ENCODE assay signal across 8 cellular contexts in genomic region chr6:42563697-42564495, GRCh38. TPM values are rescaled to one million over a fixed set of nuclear protein-coding genes. Genes with fewer than 3 reads are reported as not detected.
DNase-seq lines count a peak whose midpoint lies in the region; ATAC-seq and TF ChIP-seq lines count a peak whose summit lies in the region.

Gene UBR2, plus strand, starts transcription at chr6:42564029. Its CDS starts 291 bp downstream, at chr6:42564320.

- H3K9me3 ChIP-seq in RWPE2 (ENCODE audit: severe bottlenecking), result no peaks in the 10 kb centered on the region

- POLR2A ChIA-PET in naive thymus-derived CD8-positive, alpha-beta T cell (lab: Charles Lee), result interaction anchor here (0.5 to 2.0 kb wide), 25 partner anchors 9 to 776 kb away, joined by 3 to 14 read pairs (median 5); partner anchors contain the start of genes CNPY3, KLC4, MRPL2 and PEX6

- peak within 1 kb of the TSS; percentile 93 for H3K4me3 Mint-ChIP-seq in activated T-helper 2 cell treated with anti-CD3 and anti-CD28 coated beads, Interferon-gamma antibody, Interleukin-2, Interleukin-4, amounts not matched to agents 10 μg/mL and 5 μg/mL and 100 μg/mL, durations not matched to agents 14 hours and 24 hours and 36 hours (ENCODE audit: low read depth)
- peak within 1 kb of the TSS; percentile 94 to 100 (median 96) for H3K4me3 Mint-ChIP-seq in naive thymus-derived CD8-positive, alpha-beta T cell

- peaks cover 14% of the 10 kb centered on the region; the same call in 1 of the 2 replicates for H3K36me3 ChIP-seq in RWPE2 (ENCODE audit: low read depth)

- peak within 1 kb of the TSS; percentile 92 for H3K4me3 ChIP-seq in RWPE2 (ENCODE audit: severe bottlenecking)
- peak within 1 kb of the TSS; percentile 97 for H3K4me3 ChIP-seq in fibroblast of mammary gland (ENCODE audit: control insufficient read depth, low read depth, low read length)

- peaks cover 27% of the 10 kb centered on the region for H3K36me3 Mint-ChIP-seq in activated T-helper 2 cell treated with anti-CD3 and anti-CD28 coated beads, Interferon-gamma antibody, Interleukin-2, Interleukin-4, amounts not matched to agents 10 μg/mL and 5 μg/mL and 100 μg/mL, durations not matched to agents 14 hours and 24 hours and 36 hours (ENCODE audit: low read depth)
- H3K36me3 Mint-ChIP-seq in naive thymus-derived CD8-positive, alpha-beta T cell, result peaks cover 0 to 18% (median 3%) of the 10 kb centered on the region in 3 donors

- H3K27ac ChIP-seq in RWPE2 (ENCODE audit: poor library complexity, severe bottlenecking), result peak within 1 kb of the TSS; percentile 52

- H3K4me1 ChIP-seq in RWPE2 (ENCODE audit: insufficient read depth, poor library complexity, severe bottlenecking), result peaks cover 14% of the 10 kb centered on the region

- DNase-seq in ELR (ENCODE audit: low read depth) (peak; percentile 100), H4 (ENCODE audit: low spot score) (peak; percentile 99), LoVo (ENCODE audit: low spot score) (peak; percentile 97), RWPE2 (ENCODE audit: low spot score) (peak; percentile 97), fibroblast of mammary gland (ENCODE audit: low read depth) (peak; percentile 98)
- peak; percentile 91 for DNase-seq in activated T-helper 2 cell treated with anti-CD3 and anti-CD28 coated beads, Interferon-gamma antibody, Interleukin-2, Interleukin-4, amounts not matched to agents 10 μg/mL and 5 μg/mL and 100 μg/mL, durations not matched to agents 14 hours and 24 hours and 36 hours (ENCODE audit: low spot score)
- DNase-seq in naive thymus-derived CD8-positive, alpha-beta T cell, result peak; percentile 74 to 98 (median 92)
- peak; percentile 79 to 94 (median 92) for DNase-seq in stimulated activated naive CD4-positive, alpha-beta T cell (lab: John Stamatoyannopoulos, UW)

- peak within 1 kb of the TSS; percentile 87 for H3K27ac Mint-ChIP-seq in activated T-helper 2 cell treated with anti-CD3 and anti-CD28 coated beads, Interferon-gamma antibody, Interleukin-2, Interleukin-4, amounts not matched to agents 10 μg/mL and 5 μg/mL and 100 μg/mL, durations not matched to agents 14 hours and 24 hours and 36 hours
- H3K27ac Mint-ChIP-seq in naive thymus-derived CD8-positive, alpha-beta T cell, result peak within 1 kb of the TSS; percentile 89 to 98 (median 96)

- TF ChIP-seq CTCF in RWPE2 (IDR thresholded peaks at IDR 0.05; ENCODE audit: poor library complexity, severe bottlenecking), result peak; percentile 40
- TF ChIP-seq CTCF in fibroblast of mammary gland (conservative IDR thresholded peaks at IDR 0.05; ENCODE audit: control insufficient read depth, insufficient read depth, low read depth, low read length), result peak; percentile 0

- intact Hi-C loops in activated T-helper 2 cell treated with anti-CD3 and anti-CD28 coated beads, Interferon-gamma antibody, Interleukin-2, Interleukin-4, amounts not matched to agents 10 μg/mL and 5 μg/mL and 100 μg/mL, durations not matched to agents 14 hours and 24 hours and 36 hours (cut with micrococcal nuclease), result loop anchor here (2.0 to 10.0 kb wide), 4 partner anchors 51 to 782 kb away; partner anchors contain the start of genes PRICKLE4 and TBCC

- H3K27me3 ChIP-seq in RWPE2 (ENCODE audit: insufficient read depth, poor library complexity, severe bottlenecking), result no peaks in the 10 kb centered on the region

- peaks cover 26% of the 10 kb centered on the region for H3K4me1 Mint-ChIP-seq in activated T-helper 2 cell treated with anti-CD3 and anti-CD28 coated beads, Interferon-gamma antibody, Interleukin-2, Interleukin-4, amounts not matched to agents 10 μg/mL and 5 μg/mL and 100 μg/mL, durations not matched to agents 14 hours and 24 hours and 36 hours (ENCODE audit: low read depth)
- peaks cover 15 to 44% (median 33%) of the 10 kb centered on the region in 4 donors for H3K4me1 Mint-ChIP-seq in naive thymus-derived CD8-positive, alpha-beta T cell

- no peaks in the 10 kb centered on the region for H3K9me3 Mint-ChIP-seq in activated T-helper 2 cell treated with anti-CD3 and anti-CD28 coated beads, Interferon-gamma antibody, Interleukin-2, Interleukin-4, amounts not matched to agents 10 μg/mL and 5 μg/mL and 100 μg/mL, durations not matched to agents 14 hours and 24 hours and 36 hours
- H3K9me3 Mint-ChIP-seq in naive thymus-derived CD8-positive, alpha-beta T cell, result no peaks in the 10 kb centered on the region

- peak; percentile 95 for ATAC-seq in RWPE2 (ENCODE audit: low read depth)
- ATAC-seq in naive thymus-derived CD8-positive, alpha-beta T cell, result peak; percentile 94 to 96

- H3K27me3 Mint-ChIP-seq in activated T-helper 2 cell treated with anti-CD3 and anti-CD28 coated beads, Interferon-gamma antibody, Interleukin-2, Interleukin-4, amounts not matched to agents 10 μg/mL and 5 μg/mL and 100 μg/mL, durations not matched to agents 14 hours and 24 hours and 36 hours (ENCODE audit: low read depth), result peaks cover 2% of the 10 kb centered on the region
- no peaks in the 10 kb centered on the region for H3K27me3 Mint-ChIP-seq in naive thymus-derived CD8-positive, alpha-beta T cell

RNA-seq across cellular contexts. Expression of gene UBR2, which starts in this region (rescaled TPM):
- total RNA-seq in H4 (2014; rRNA removed; shearing (Covaris generic)), result 14.9 and 16.3 TPM in 2 replicates
- 28.6 and 29.6 TPM in 2 replicates for total RNA-seq in activated T-helper 2 cell treated with anti-CD3 and anti-CD28 coated beads, Interferon-gamma antibody, Interleukin-2, Interleukin-4, amounts not matched to agents 10 μg/mL and 5 μg/mL and 100 μg/mL, durations not matched to agents 14 hours and 24 hours and 36 hours
- 10 to 100 TPM; 46.9 to 49.6 TPM for total RNA-seq in naive thymus-derived CD8-positive, alpha-beta T cell
- 1 to 10 TPM; 7.0 to 9.1 (median 8.1) TPM for polyA plus RNA-seq in naive thymus-derived CD8-positive, alpha-beta T cell

Comparison
In these comparisons a context has a peak if more than half of its experiments do, and no peak if none do; other contexts are left out.
1. Peak in every context shown above with its lines: DNase-seq, ATAC-seq, H3K4me3 ChIP-seq and H3K27ac ChIP-seq.